18 cellular contexts compared by ENCODE assay signal in genomic region chr1:159208460-159208825, GRCh38. TPM values are rescaled to one million over a fixed set of nuclear protein-coding genes. Genes with fewer than 3 reads are reported as not detected.
"Had no signal": no experiment of that assay in that cellular context is flagged by ENCODE, and none has a peak within 500 bp of the region (broad histone marks: within the 10 kb centered on the region; RNA-seq: fewer than 3 reads in every experiment).

No MANE protein-coding gene starts in this region.

- H3K4me1 Mint-ChIP-seq: natural killer cell had no signal

- H3K4me3 Mint-ChIP-seq: activated CD4-positive, alpha-beta T cell treated with anti-CD3 and anti-CD28 coated beads for 36 hours; effector memory CD8-positive, alpha-beta T cell; natural killer cell had no signal

- H3K4me1 ChIP-seq: adrenal gland, foreskin keratinocyte, tibial artery had no signal

- H3K27me3 ChIP-seq: cardiac muscle cell had no signal

- H3K36me3 Mint-ChIP-seq: activated naive CD4-positive, alpha-beta T cell treated with anti-CD3 and anti-CD28 coated beads, Interleukin-2, amount 50 U/mL, for 72 hours; natural killer cell had no signal

- H3K9me3 ChIP-seq: adrenal gland, tibial artery had no signal

- DNase-seq: activated CD4-positive, alpha-beta T cell treated with anti-CD3 and anti-CD28 coated beads for 36 hours; activated CD4-positive, alpha-beta T cell treated with anti-CD3 and anti-CD28 coated beads, Interleukin-2, amount 50 U/mL, for 48 hours; activated gamma-delta T cell treated with Interleukin-2 at 50 U/mL for 16 hours; adrenal gland; dermis blood vessel endothelial cell; effector memory CD8-positive, alpha-beta T cell; foreskin keratinocyte; mesenchymal stem cell; natural killer cell; stimulated activated naive CD4-positive, alpha-beta T cell; SW 1271; tibial artery had no signal

- H3K36me3 ChIP-seq: adrenal gland, cardiac muscle cell, tibial artery had no signal

- H3K27ac Mint-ChIP-seq: activated CD4-positive, alpha-beta T cell treated with anti-CD3 and anti-CD28 coated beads for 36 hours; activated naive CD4-positive, alpha-beta T cell treated with anti-CD3 and anti-CD28 coated beads, Interleukin-2, amount 50 U/mL, for 72 hours; effector memory CD8-positive, alpha-beta T cell; natural killer cell had no signal

- FAIRE-seq: TTC549 had no signal

- H3K9me3 Mint-ChIP-seq: activated naive CD4-positive, alpha-beta T cell treated with anti-CD3 and anti-CD28 coated beads, Interleukin-2, amount 50 U/mL, for 72 hours; effector memory CD8-positive, alpha-beta T cell; natural killer cell had no signal

- H3K4me3 ChIP-seq: adrenal gland, cardiac muscle cell, tibial artery had no signal

- H3K27ac ChIP-seq: adrenal gland, cardiac muscle cell, foreskin keratinocyte, tibial artery had no signal

- ATAC-seq: activated CD4-positive, alpha-beta T cell treated with anti-CD3 and anti-CD28 coated beads for 36 hours; activated naive CD4-positive, alpha-beta T cell treated with anti-CD3 and anti-CD28 coated beads, Interleukin-2, amount 50 U/mL, for 72 hours; effector memory CD8-positive, alpha-beta T cell; natural killer cell had no signal

RNA-seq across cellular contexts. Expression of gene ACKR1, which starts 3.8 kb away (rescaled TPM):
- total RNA-seq: activated CD4-positive, alpha-beta T cell treated with anti-CD3 and anti-CD28 coated beads for 36 hours; activated naive CD4-positive, alpha-beta T cell treated with anti-CD3 and anti-CD28 coated beads, Interleukin-2, amount 50 U/mL, for 72 hours; chondrocyte; foreskin keratinocyte; natural killer cell; renal cortical epithelial cell; T-helper 2 cell treated with Interferon-gamma antibody and Interleukin-4, amounts not matched to agents 100 ng/mL and 5 ng/mL, for 36 hours had no signal
- polyA plus RNA-seq: foreskin keratinocyte had no signal

RNA-seq across cellular contexts. Expression of gene CADM3, which starts 37.0 kb away (rescaled TPM):
- total RNA-seq: activated CD4-positive, alpha-beta T cell treated with anti-CD3 and anti-CD28 coated beads for 36 hours; activated naive CD4-positive, alpha-beta T cell treated with anti-CD3 and anti-CD28 coated beads, Interleukin-2, amount 50 U/mL, for 72 hours; foreskin keratinocyte; natural killer cell; T-helper 2 cell treated with Interferon-gamma antibody and Interleukin-4, amounts not matched to agents 100 ng/mL and 5 ng/mL, for 36 hours had no signal
- polyA plus RNA-seq: foreskin keratinocyte had no signal
